In the genomic region with DNA sequence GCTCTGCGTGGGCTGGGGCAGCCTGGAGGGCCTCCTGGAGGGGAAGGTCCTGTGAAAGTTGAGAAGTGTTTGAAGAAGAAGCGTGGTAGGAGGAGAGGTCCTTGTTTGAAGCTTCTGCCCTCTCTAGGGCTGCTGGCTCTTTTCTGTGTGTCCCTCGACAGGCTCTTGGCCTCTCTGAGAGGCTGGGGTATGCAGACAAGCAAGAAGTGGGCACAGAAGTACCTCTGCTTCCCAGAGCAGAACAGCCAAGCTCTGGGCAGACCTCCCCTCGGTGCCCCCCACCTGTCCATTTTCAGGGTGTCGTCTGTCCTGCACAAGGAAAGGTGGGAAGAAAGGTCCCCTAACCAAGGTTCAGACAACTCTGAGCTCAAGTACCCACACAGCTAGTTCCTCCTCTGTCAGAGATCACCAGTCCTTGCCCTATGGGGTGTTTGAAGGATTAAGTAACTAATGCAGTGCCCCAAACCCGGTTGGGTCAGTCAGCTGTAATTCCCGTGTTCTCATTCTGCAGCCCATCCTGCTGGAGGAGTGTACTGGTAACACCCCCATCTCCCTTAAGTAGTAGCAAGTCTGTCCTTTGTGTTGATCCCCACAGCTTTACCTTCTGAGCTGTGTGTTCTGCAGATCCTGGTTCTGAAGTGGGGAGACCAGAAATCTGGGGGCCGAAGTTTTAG, we compare ENCODE assay signal across 10 cellular contexts. TPM values are rescaled to one million over a fixed set of nuclear protein-coding genes. Genes with fewer than 3 reads are reported as not detected.
DNase-seq lines count a peak whose midpoint lies in the region; ATAC-seq and TF ChIP-seq lines count a peak whose summit lies in the region.
"Had no signal": no experiment of that assay in that cellular context is flagged by ENCODE, and none has a peak within 500 bp of the region (broad histone marks: within the 10 kb centered on the region; RNA-seq: fewer than 3 reads in every experiment).

No MANE protein-coding gene starts in this region.

- H3K27ac ChIP-seq in SK-N-MC (peak overlapping the region; percentile 26), gastroesophageal sphincter (peak overlapping the region in 3 of 4 donors; percentile 56 to 87 (median 70)), substantia nigra (ENCODE audit: low read depth, low read length, poor library complexity, severe bottlenecking) (peak overlapping the region; percentile 78), aorta (ENCODE audit: low read depth in 1 of 2, low read length in 2 of 2) (no peak overlapping the region)

- TF ChIP-seq CTCF in gastroesophageal sphincter (IDR thresholded peaks at IDR 0.05), result no peak

- peaks cover 92% of the 10 kb centered on the region for H3K36me3 Mint-ChIP-seq in activated T-cell treated with anti-CD3 and anti-CD28 coated beads, Interleukin-2, amount 50 U/mL, for 24 hours (ENCODE audit: low read depth)

- H3K4me3 ChIP-seq in SK-N-MC, result peak overlapping the region; percentile 57
- H3K4me3 ChIP-seq in gastroesophageal sphincter, result no peak overlapping the region
- no peak overlapping the region for H3K4me3 ChIP-seq in aorta (ENCODE audit: low read length in 2 of 2)

- H3K27me3 ChIP-seq in gastroesophageal sphincter (no peaks in the 10 kb centered on the region), aorta (ENCODE audit: control insufficient read depth in 1 of 2, insufficient read depth in 2 of 2, low read length in 1 of 2) (no peaks in the 10 kb centered on the region)

- no peak for TF ChIP-seq EP300 in gastroesophageal sphincter (IDR thresholded peaks at IDR 0.05)

- H3K4me3 Mint-ChIP-seq in activated T-cell treated with anti-CD3 and anti-CD28 coated beads, Interleukin-2, amount 50 U/mL, for 24 hours, result peak overlapping the region; percentile 97

- no peak for DNase-seq in activated T-cell treated with anti-CD3 and anti-CD28 coated beads, Interleukin-2, amount 50 U/mL, for 24 hours
- no peak for DNase-seq in activated T-cell treated with anti-CD3 and anti-CD28 coated beads, Interleukin-2, amount 50 U/mL, for 1 hour
- DNase-seq in SK-N-MC (ENCODE audit: low read depth, low spot score) (no peak), substantia nigra (lab: John Stamatoyannopoulos, UW) (no peak), aorta (no peak), EL (no peak)

- peak overlapping the region; percentile 99 for H3K27ac Mint-ChIP-seq in activated T-cell treated with anti-CD3 and anti-CD28 coated beads, Interleukin-2, amount 50 U/mL, for 24 hours

- ATAC-seq in gastroesophageal sphincter (no peak), aorta (ENCODE audit: low FRiP score) (no peak), GM19395 (IDR thresholded peaks at IDR 0.05; ENCODE audit: unreplicated experiment) (no peak)

- intact Hi-C loops in aorta (cut with DNase I), result loop anchor here in 1 of 2 donors (5.0 kb wide), 1 partner anchor 54 kb away; a partner anchor contains a TSS

- H3K27me3 Mint-ChIP-seq in activated T-cell treated with anti-CD3 and anti-CD28 coated beads, Interleukin-2, amount 50 U/mL, for 24 hours, result no peaks in the 10 kb centered on the region

- H3K4me1 ChIP-seq in gastroesophageal sphincter (peaks cover 0 to 100% (median 68%) of the 10 kb centered on the region in 3 donors), aorta (ENCODE audit: control insufficient read depth in 1 of 2, insufficient read depth in 2 of 2, low read length in 2 of 2) (peaks cover 0 to 5% of the 10 kb centered on the region in 2 donors)

- H3K9me3 Mint-ChIP-seq in activated T-cell treated with anti-CD3 and anti-CD28 coated beads, Interleukin-2, amount 50 U/mL, for 24 hours, result no peaks in the 10 kb centered on the region

- no peaks in the 10 kb centered on the region for H3K9me3 ChIP-seq in SK-N-MC (ENCODE audit: low read depth, low read length)
- no peaks in the 10 kb centered on the region for H3K9me3 ChIP-seq in gastroesophageal sphincter
- no peaks in the 10 kb centered on the region for H3K9me3 ChIP-seq in aorta (ENCODE audit: control insufficient read depth, low read length)

- no peak overlapping the region for H3K9ac ChIP-seq in SK-N-MC (ENCODE audit: insufficient read length)

- 54 to 67% methylated on average over 2 to 6 of the region's 8 CpGs for WGBS in gastroesophageal sphincter (ENCODE audit: low coverage in 1 of 2), 2 donors
- WGBS in aorta, 2 donors, result 59% methylated on average over 8 of the region's 8 CpGs

- TF ChIP-seq POLR2A in gastroesophageal sphincter (IDR thresholded peaks at IDR 0.05), result no peak

- peaks cover 84% of the 10 kb centered on the region for H3K4me1 Mint-ChIP-seq in activated T-cell treated with anti-CD3 and anti-CD28 coated beads, Interleukin-2, amount 50 U/mL, for 24 hours (ENCODE audit: low read depth)

- H3K36me3 ChIP-seq in SK-N-MC (ENCODE audit: insufficient read depth, low read length) (no peaks in the 10 kb centered on the region), gastroesophageal sphincter (no peaks in the 10 kb centered on the region), aorta (ENCODE audit: control insufficient read depth in 1 of 2, insufficient read depth in 2 of 2, low read length in 1 of 2) (no peaks in the 10 kb centered on the region)

RNA-seq across cellular contexts. Expression of a gene that starts 6.3 kb away (rescaled TPM):
- 10 to 100 TPM in 3 of 4 donors, 1 to 10 TPM in 1; 8.4 to 23.1 (median 18.2) TPM for total RNA-seq in gastroesophageal sphincter
- total RNA-seq in aorta, result 10 to 100 TPM; 34.9 to 55.2 TPM
- polyA plus RNA-seq in aorta, result 10 to 100 TPM; 21.8 to 29.8 TPM

RNA-seq across cellular contexts. Expression of a gene that starts 24.5 kb away (rescaled TPM):
- under 1 TPM in 1 of 4 donors, not detected in 3; 0.27 TPM for total RNA-seq in gastroesophageal sphincter
- under 1 TPM in 1 of 2 donors, not detected in 1; 0.30 TPM for total RNA-seq in aorta
- under 1 TPM in 1 of 2 donors, not detected in 1; 0.15 TPM for polyA plus RNA-seq in aorta
- total RNA-seq: RPMI7951 had no signal
- polyA plus RNA-seq: keratinocyte had no signal

RNA-seq across cellular contexts. Expression of a gene that starts 38.2 kb away (rescaled TPM):
- total RNA-seq in gastroesophageal sphincter, result not detected
- not detected for total RNA-seq in aorta
- under 1 TPM; 0.05 to 0.13 TPM for polyA plus RNA-seq in aorta
- total RNA-seq: RPMI7951 had no signal
- polyA plus RNA-seq: keratinocyte had no signal

RNA-seq across cellular contexts. Expression of a gene that starts 39.5 kb away (rescaled TPM):
- total RNA-seq in gastroesophageal sphincter (not detected), aorta (not detected)
- polyA plus RNA-seq in aorta, result not detected
- total RNA-seq: RPMI7951 had no signal

RNA-seq across cellular contexts. Expression of a gene that starts 54.8 kb away (rescaled TPM):
- total RNA-seq in gastroesophageal sphincter, result 10 to 100 TPM; 26.4 to 51.8 (median 32.7) TPM
- 10 to 100 TPM; 19.3 to 31.6 TPM for total RNA-seq in aorta
- polyA plus RNA-seq in aorta, result 10 to 100 TPM; 17.7 to 43.6 TPM

Comparison
In these comparisons a context has a peak if more than half of its experiments do, and no peak if none do; other contexts are left out.
1. H3K27ac ChIP-seq: peak in SK-N-MC (single experiment), gastroesophageal sphincter (3 of 4) and substantia nigra (single experiment); none in aorta (0 of 2).